Comparison of ENCODE assay signal across 11 cellular contexts in the genomic region with DNA sequence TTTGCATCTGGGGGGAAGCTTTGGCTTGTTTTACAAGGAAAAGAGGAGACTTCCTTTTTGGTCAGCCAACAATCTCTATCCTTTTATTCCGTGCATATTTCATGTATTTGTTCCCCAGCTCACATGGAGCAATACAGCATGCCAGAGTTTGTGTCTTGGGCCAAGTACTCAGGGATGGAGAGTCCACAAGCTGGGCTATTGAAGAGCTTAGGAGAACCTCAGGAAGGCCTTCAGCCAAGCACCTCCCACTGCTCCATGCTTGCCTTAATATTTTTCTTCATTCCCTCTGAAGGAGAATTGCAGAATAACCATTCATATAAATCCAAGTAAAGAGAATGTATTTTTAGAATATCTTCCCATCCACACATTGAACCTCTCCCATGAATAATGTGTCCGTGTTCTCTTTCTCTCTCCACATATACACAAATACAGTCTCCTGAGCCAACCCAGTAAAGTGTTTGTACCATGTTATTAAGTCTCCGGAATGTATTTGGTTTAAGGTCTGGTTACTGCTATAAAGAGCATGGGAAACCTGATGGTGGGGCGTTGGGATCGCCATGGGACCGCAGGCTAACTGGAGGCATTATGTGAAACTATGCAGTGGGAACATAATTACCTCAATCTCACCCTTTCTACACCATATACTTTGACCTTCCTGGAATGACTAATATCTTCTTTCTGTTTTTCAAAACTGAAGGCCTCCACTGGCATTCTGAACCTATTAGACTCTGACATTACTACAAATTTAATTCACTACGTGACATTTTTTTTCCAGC. TPM values are rescaled to one million over a fixed set of nuclear protein-coding genes. Genes with fewer than 3 reads are reported as not detected.
DNase-seq lines count a peak whose midpoint lies in the region; ATAC-seq and TF ChIP-seq lines count a peak whose summit lies in the region.
"Had no signal": no experiment of that assay in that cellular context is flagged by ENCODE, and none has a peak within 500 bp of the region (broad histone marks: within the 10 kb centered on the region; RNA-seq: fewer than 3 reads in every experiment).

No MANE protein-coding gene starts in this region.

- no peak for ATAC-seq in SK-N-SH treated with all-trans-retinoic acid at 6 μM for 48 hours

- no peak for TF ChIP-seq POLR2A in tibial nerve (IDR thresholded peaks at IDR 0.05)

- H3K9me3 ChIP-seq in tibial nerve (no peaks in the 10 kb centered on the region), BE2C (no peaks in the 10 kb centered on the region)

- H3K4me3 Mint-ChIP-seq in mesothelial cell of epicardium: peak overlapping the region; percentile 7

- peaks cover 38% of the 10 kb centered on the region for H3K4me1 Mint-ChIP-seq in mesothelial cell of epicardium

- H3K27me3 Mint-ChIP-seq in mesothelial cell of epicardium (ENCODE audit: low read depth): peaks cover 11% of the 10 kb centered on the region

- no peaks in the 10 kb centered on the region for H3K27me3 ChIP-seq in tibial nerve
- H3K27me3 ChIP-seq in BE2C: no peaks in the 10 kb centered on the region

- peaks cover 2% of the 10 kb centered on the region for H3K36me3 Mint-ChIP-seq in mesothelial cell of epicardium

- peak overlapping the region; percentile 18 for H3K4me3 ChIP-seq in epithelial cell of proximal tubule (ENCODE audit: low read depth, low read length)
- H3K4me3 ChIP-seq in tibial nerve: peak overlapping the region; percentile 38 to 82 (median 64)
- H3K4me3 ChIP-seq in BE2C (ENCODE audit: low read depth, low read length): no peak overlapping the region

- H3K27ac Mint-ChIP-seq in mesothelial cell of epicardium: no peak overlapping the region

- H3K4me1 ChIP-seq in tibial nerve: peaks cover 0 to 58% (median 22%) of the 10 kb centered on the region in 4 donors
- no peaks in the 10 kb centered on the region; the same call in 1 of the 2 replicates for H3K4me1 ChIP-seq in BE2C

- H3K36me3 ChIP-seq in tibial nerve (peaks cover 0 to 4% (median 0%) of the 10 kb centered on the region in 3 donors), BE2C (no peaks in the 10 kb centered on the region)

- peak in 1 of 2 donors; percentile 70 for TF ChIP-seq EP300 in tibial nerve (IDR thresholded peaks at IDR 0.05)

- WGBS in tibial nerve, 2 donors: 22 to 23% methylated on average over 7 of the region's 7 CpGs

- DNase-seq in LoVo (ENCODE audit: low spot score) (peak; percentile 28), epithelial cell of proximal tubule (ENCODE audit: low read depth) (no peak), mesothelial cell of epicardium (ENCODE audit: low spot score in 2 of 2, unreplicated experiment in 2 of 2) (no peak), tibial nerve (ENCODE audit: low spot score in 2 of 2) (peak in 1 of 2 donors; percentile 79), DMS79 treated with DMSO at 0.1 percent for 48 hours (lab: John Stamatoyannopoulos, UW) (no peak), BE2C (no peak)
- DNase-seq in activated effector memory CD4-positive, alpha-beta T cell treated with anti-CD3 and anti-CD28 coated beads, Interleukin-2, amount 50 U/mL, for 16 hours: no peak
- DNase-seq: DND-41; stimulated activated CD4-positive, alpha-beta T cell treated with anti-CD3 and anti-CD28 coated beads, Interleukin-4, amount 100 ng/mL, for 1 hour had no signal

- no peaks in the 10 kb centered on the region for H3K9me3 Mint-ChIP-seq in mesothelial cell of epicardium

- TF ChIP-seq CTCF in epithelial cell of proximal tubule (conservative IDR thresholded peaks at IDR 0.05; ENCODE audit: low read depth, low read length) (no peak), mesothelial cell of epicardium (IDR thresholded peaks at IDR 0.05; ENCODE audit: unreplicated experiment) (no peak), tibial nerve (IDR thresholded peaks at IDR 0.05) (no peak), BE2C (IDR thresholded peaks at IDR 0.05; ENCODE audit: low read depth, low read length) (no peak)

- peak overlapping the region; percentile 90 to 98 (median 95) for H3K27ac ChIP-seq in tibial nerve

TF ChIP-seq in SK-N-SH treated with all-trans-retinoic acid at 6 μM for 48 hours, 23 proteins besides CTCF, POLR2A, EP300 and RAD21:
- TF ChIP-seq, protein P1, sequence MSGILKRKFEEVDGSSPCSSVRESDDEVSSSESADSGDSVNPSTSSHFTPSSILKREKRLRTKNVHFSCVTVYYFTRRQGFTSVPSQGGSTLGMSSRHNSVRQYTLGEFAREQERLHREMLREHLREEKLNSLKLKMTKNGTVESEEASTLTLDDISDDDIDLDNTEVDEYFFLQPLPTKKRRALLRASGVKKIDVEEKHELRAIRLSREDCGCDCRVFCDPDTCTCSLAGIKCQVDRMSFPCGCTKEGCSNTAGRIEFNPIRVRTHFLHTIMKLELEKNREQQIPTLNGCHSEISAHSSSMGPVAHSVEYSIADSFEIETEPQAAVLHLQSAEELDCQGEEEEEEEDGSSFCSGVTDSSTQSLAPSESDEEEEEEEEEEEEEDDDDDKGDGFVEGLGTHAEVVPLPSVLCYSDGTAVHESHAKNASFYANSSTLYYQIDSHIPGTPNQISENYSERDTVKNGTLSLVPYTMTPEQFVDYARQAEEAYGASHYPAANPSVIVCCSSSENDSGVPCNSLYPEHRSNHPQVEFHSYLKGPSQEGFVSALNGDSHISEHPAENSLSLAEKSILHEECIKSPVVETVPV (CRISPR knock-in tag; IDR thresholded peaks at IDR 0.05): no peak
- no peak for TF ChIP-seq ZFP3 (CRISPR knock-in tag; IDR thresholded peaks at IDR 0.05)
- no peak for TF ChIP-seq BACH2 (CRISPR knock-in tag; IDR thresholded peaks at IDR 0.05; ENCODE audit: borderline replicate concordance)
- no peak for TF ChIP-seq ZC3H10 (CRISPR knock-in tag; IDR thresholded peaks at IDR 0.05)
- no peak for TF ChIP-seq ESRRG (CRISPR knock-in tag; IDR thresholded peaks at IDR 0.05)
- TF ChIP-seq TCF4 (CRISPR knock-in tag; IDR thresholded peaks at IDR 0.05; ENCODE audit: borderline replicate concordance): no peak
- no peak for TF ChIP-seq ZNF70 (CRISPR knock-in tag; IDR thresholded peaks at IDR 0.05)
- no peak for TF ChIP-seq GLIS3 (CRISPR knock-in tag; IDR thresholded peaks at IDR 0.05)
- TF ChIP-seq ZNF8 (CRISPR knock-in tag; IDR thresholded peaks at IDR 0.05): no peak
- TF ChIP-seq, protein P2, sequence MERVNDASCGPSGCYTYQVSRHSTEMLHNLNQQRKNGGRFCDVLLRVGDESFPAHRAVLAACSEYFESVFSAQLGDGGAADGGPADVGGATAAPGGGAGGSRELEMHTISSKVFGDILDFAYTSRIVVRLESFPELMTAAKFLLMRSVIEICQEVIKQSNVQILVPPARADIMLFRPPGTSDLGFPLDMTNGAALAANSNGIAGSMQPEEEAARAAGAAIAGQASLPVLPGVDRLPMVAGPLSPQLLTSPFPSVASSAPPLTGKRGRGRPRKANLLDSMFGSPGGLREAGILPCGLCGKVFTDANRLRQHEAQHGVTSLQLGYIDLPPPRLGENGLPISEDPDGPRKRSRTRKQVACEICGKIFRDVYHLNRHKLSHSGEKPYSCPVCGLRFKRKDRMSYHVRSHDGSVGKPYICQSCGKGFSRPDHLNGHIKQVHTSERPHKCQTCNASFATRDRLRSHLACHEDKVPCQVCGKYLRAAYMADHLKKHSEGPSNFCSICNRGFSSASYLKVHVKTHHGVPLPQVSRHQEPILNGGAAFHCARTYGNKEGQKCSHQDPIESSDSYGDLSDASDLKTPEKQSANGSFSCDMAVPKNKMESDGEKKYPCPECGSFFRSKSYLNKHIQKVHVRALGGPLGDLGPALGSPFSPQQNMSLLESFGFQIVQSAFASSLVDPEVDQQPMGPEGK (CRISPR knock-in tag; IDR thresholded peaks at IDR 0.05; ENCODE audit: borderline replicate concordance): no peak
- no peak for TF ChIP-seq TOX (CRISPR knock-in tag; IDR thresholded peaks at IDR 0.05; ENCODE audit: borderline replicate concordance)
- TF ChIP-seq ARNTL (CRISPR knock-in tag; IDR thresholded peaks at IDR 0.05; ENCODE audit: borderline replicate concordance, low read depth): no peak
- no peak for TF ChIP-seq ISL1 (CRISPR knock-in tag; IDR thresholded peaks at IDR 0.05)
- no peak for TF ChIP-seq CSDC2 (CRISPR knock-in tag; IDR thresholded peaks at IDR 0.05)
- TF ChIP-seq, protein P3, sequence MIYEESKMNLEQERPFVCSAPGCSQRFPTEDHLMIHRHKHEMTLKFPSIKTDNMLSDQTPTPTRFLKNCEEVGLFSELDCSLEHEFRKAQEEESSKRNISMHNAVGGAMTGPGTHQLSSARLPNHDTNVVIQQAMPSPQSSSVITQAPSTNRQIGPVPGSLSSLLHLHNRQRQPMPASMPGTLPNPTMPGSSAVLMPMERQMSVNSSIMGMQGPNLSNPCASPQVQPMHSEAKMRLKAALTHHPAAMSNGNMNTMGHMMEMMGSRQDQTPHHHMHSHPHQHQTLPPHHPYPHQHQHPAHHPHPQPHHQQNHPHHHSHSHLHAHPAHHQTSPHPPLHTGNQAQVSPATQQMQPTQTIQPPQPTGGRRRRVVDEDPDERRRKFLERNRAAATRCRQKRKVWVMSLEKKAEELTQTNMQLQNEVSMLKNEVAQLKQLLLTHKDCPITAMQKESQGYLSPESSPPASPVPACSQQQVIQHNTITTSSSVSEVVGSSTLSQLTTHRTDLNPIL (CRISPR knock-in tag; IDR thresholded peaks at IDR 0.05; ENCODE audit: low read depth): no peak
- no peak for TF ChIP-seq ZNF565 (CRISPR knock-in tag; conservative IDR thresholded peaks at IDR 0.05; ENCODE audit: low read depth)

RNA-seq across cellular contexts. Expression of a gene that starts 3.0 kb away (rescaled TPM):
- total RNA-seq in epithelial cell of proximal tubule: 0.58 and 8.0 TPM in 2 replicates
- 41.5 to 49.4 TPM (median 46.4 TPM) in 3 replicates for total RNA-seq in mesothelial cell of epicardium
- total RNA-seq in tibial nerve: 100 to 1,000 TPM; 229 to 524 (median 468) TPM
- polyA plus RNA-seq in BE2C (2012; ENCODE audit: insufficient read depth, insufficient read length, low read depth): 16.0 TPM
- total RNA-seq: T-helper 1 cell treated with Interleukin-12 subunit alpha and Interleukin-12 subunit beta and Interleukin-4 antibody, amounts not matched to agents 30 ng/mL and 1 ng/mL, for 36 hours had no signal
